18 cellular contexts compared by ENCODE assay signal in the genomic region with DNA sequence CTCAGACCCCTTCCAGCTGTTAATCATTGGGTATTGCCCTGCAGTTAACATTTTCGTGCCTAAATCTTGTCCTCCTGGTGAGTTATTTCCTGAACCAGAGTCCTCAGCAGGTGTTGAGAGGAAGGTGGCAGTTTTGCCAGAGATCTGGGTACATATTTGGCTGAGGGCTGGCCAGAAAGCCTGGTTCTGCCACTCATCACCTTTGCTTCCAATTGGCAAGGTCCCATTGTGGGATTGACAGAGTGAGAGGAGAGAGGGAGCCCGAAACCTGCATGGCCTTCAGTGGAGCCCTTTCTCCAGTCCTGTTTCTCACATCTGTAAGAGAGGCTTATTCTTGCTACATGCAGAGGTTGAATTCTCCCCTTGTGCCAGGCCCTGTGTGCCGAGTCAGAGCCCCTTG. TPM values are rescaled to one million over a fixed set of nuclear protein-coding genes. Genes with fewer than 3 reads are reported as not detected.
DNase-seq lines count a peak whose midpoint lies in the region; ATAC-seq and TF ChIP-seq lines count a peak whose summit lies in the region.
"Had no signal": no experiment of that assay in that cellular context is flagged by ENCODE, and none has a peak within 500 bp of the region (broad histone marks: within the 10 kb centered on the region; RNA-seq: fewer than 3 reads in every experiment).

No MANE protein-coding gene starts in this region.

- no peak overlapping the region for H3K4me3 Mint-ChIP-seq in endodermal cell
- H3K4me3 Mint-ChIP-seq: B cell had no signal

- ATAC-seq in right lobe of liver = peak; percentile 82 to 93 (median 87)

- no peaks in the 10 kb centered on the region for H3K9me3 Mint-ChIP-seq in endodermal cell

- H3K27ac ChIP-seq in endodermal cell (ENCODE audit: low read depth, low read length) (no peak overlapping the region), right lobe of liver (peak overlapping the region in 2 of 3 donors; percentile 42 to 85), thyroid gland (peak overlapping the region; percentile 34 to 65 (median 48)), Peyer's patch (no peak overlapping the region)

- TF ChIP-seq POLR2A in right lobe of liver (IDR thresholded peaks at IDR 0.05) = no peak
- TF ChIP-seq POLR2A in thyroid gland (IDR thresholded peaks at IDR 0.05) = no peak
- no peak for TF ChIP-seq POLR2A in Peyer's patch (IDR thresholded peaks at IDR 0.05)

- WGBS in endodermal cell (ENCODE audit: insufficient coverage in 1 of 2, insufficient read length in 1 of 2), 2 experiments = 80 to 83% methylated on average over 1 to 3 of the region's 3 CpGs
- WGBS in right lobe of liver (ENCODE audit: insufficient coverage, low coverage, low lambda C conversion rate, missing lambda C conversion rate) = 25% methylated on average over 2 of the region's 3 CpGs
- WGBS in thyroid gland, 2 donors = 68 to 81% methylated on average over 3 of the region's 3 CpGs

- intact Hi-C loops in right lobe of liver (cut with DNase I) (no loop called here), thyroid gland (cut with DNase I) (no loop called here)

- H3K4me3 ChIP-seq in endodermal cell (ENCODE audit: low read length) = no peak overlapping the region
- H3K4me3 ChIP-seq in right lobe of liver = no peak overlapping the region
- H3K4me3 ChIP-seq in thyroid gland (replicated peaks in 1 of 3) = no peak overlapping the region
- no peak overlapping the region for H3K4me3 ChIP-seq in Peyer's patch

- H3K9me3 ChIP-seq in endodermal cell (ENCODE audit: control insufficient read depth, low read length) (no peaks in the 10 kb centered on the region), right lobe of liver (no peaks in the 10 kb centered on the region), thyroid gland (no peaks in the 10 kb centered on the region), Peyer's patch (no peaks in the 10 kb centered on the region)
- H3K9me3 ChIP-seq: SK-N-SH had no signal

- peak; percentile 6 for DNase-seq in NCI-H69 (lab: John Stamatoyannopoulos, UW)
- peak; percentile 52 for DNase-seq in endodermal cell
- peak in 2 of 3 donors; percentile 59 to 82 for DNase-seq in right lobe of liver
- peak; percentile 59 to 66 for DNase-seq in thyroid gland
- DNase-seq in Peyer's patch = no peak
- DNase-seq in NOMO-1 treated with DMSO at 0.1 percent for 48 hours (lab: John Stamatoyannopoulos, UW; ENCODE audit: unreplicated experiment) = no peak
- no peak for DNase-seq in activated CD4-positive, alpha-beta T cell treated with anti-CD3 and anti-CD28 coated beads, Interleukin-2, amount 50 U/mL, for 4 hours
- DNase-seq: activated CD4-positive, alpha-beta T cell treated with anti-CD3 and anti-CD28 coated beads for 48 hours; Calu3; GF-D8; midbrain; MM.1S; NCI-H187 treated with DMSO at 0.1 percent for 48 hours; NCI-H446 treated with DMSO at 0.1 percent for 48 hours; OCI-M1; SK-N-SH; stimulated activated CD4-positive, alpha-beta T cell treated with anti-CD3 and anti-CD28 coated beads, Interleukin-2, amount 100 ng/mL, for 48 hours had no signal

- H3K4me1 ChIP-seq in endodermal cell (ENCODE audit: control insufficient read depth, insufficient read depth, low read length) (peaks cover 3% of the 10 kb centered on the region), right lobe of liver (peaks cover 0 to 35% (median 10%) of the 10 kb centered on the region in 4 donors), thyroid gland (peaks cover 14 to 33% of the 10 kb centered on the region in 2 donors), Peyer's patch (peaks cover 0 to 4% (median 1%) of the 10 kb centered on the region in 4 donors)

- H3K27me3 Mint-ChIP-seq in endodermal cell (ENCODE audit: insufficient read depth) = no peaks in the 10 kb centered on the region
- H3K27me3 Mint-ChIP-seq: B cell had no signal

- peaks cover 18% of the 10 kb centered on the region for H3K4me1 Mint-ChIP-seq in endodermal cell
- H3K4me1 Mint-ChIP-seq: B cell had no signal

- no peak overlapping the region for H3K27ac Mint-ChIP-seq in endodermal cell
- H3K27ac Mint-ChIP-seq: B cell had no signal

- TF ChIP-seq CTCF in endodermal cell (conservative IDR thresholded peaks at IDR 0.05) (no peak), right lobe of liver (IDR thresholded peaks at IDR 0.05) (no peak), thyroid gland (IDR thresholded peaks at IDR 0.05) (no peak), Peyer's patch (IDR thresholded peaks at IDR 0.05) (no peak)

- H3K36me3 ChIP-seq in endodermal cell (ENCODE audit: control insufficient read depth, insufficient read depth, low read length) = no peaks in the 10 kb centered on the region
- no peaks in the 10 kb centered on the region for H3K36me3 ChIP-seq in right lobe of liver
- no peaks in the 10 kb centered on the region for H3K36me3 ChIP-seq in thyroid gland
- no peaks in the 10 kb centered on the region for H3K36me3 ChIP-seq in Peyer's patch

- no peak overlapping the region for H3K9ac ChIP-seq in endodermal cell (ENCODE audit: extremely low read depth, low read length, poor library complexity, severe bottlenecking)
- H3K9ac ChIP-seq: SK-N-SH had no signal

- H3K36me3 Mint-ChIP-seq in endodermal cell (ENCODE audit: low read depth) = no peaks in the 10 kb centered on the region

- H3K27me3 ChIP-seq in endodermal cell (ENCODE audit: control insufficient read depth, insufficient read depth, low read length, poor library complexity, severe bottlenecking) (no peaks in the 10 kb centered on the region), right lobe of liver (no peaks in the 10 kb centered on the region), thyroid gland (no peaks in the 10 kb centered on the region), Peyer's patch (no peaks in the 10 kb centered on the region)

RNA-seq across cellular contexts. Expression of a gene that starts 8.9 kb away (rescaled TPM):
- 100 to 1,000 TPM; 373 to 472 TPM for total RNA-seq in endodermal cell
- 576 TPM for polyA plus RNA-seq in endodermal cell (2013, experiment 1 of 2)
- 503 TPM for polyA plus RNA-seq in endodermal cell (2013, experiment 2 of 2)
- 100 to 1,000 TPM in 5 of 6 experiments, 10 to 100 TPM in 1; 98.9 to 257 (median 146) TPM for total RNA-seq in right lobe of liver
- 100 to 1,000 TPM; 468 to 962 (median 800) TPM for total RNA-seq in thyroid gland
- 100 to 1,000 TPM; 130 to 171 (median 145) TPM for total RNA-seq in Peyer's patch

Comparison
In these comparisons a context has a peak if more than half of its experiments do, and no peak if none do; other contexts are left out.
1. DNase-seq: peak in NCI-H69 (single experiment), endodermal cell (single experiment), right lobe of liver (2 of 3) and thyroid gland (2 of 2); none in Peyer's patch (0 of 3), NOMO-1 treated with DMSO at 0.1 percent for 48 hours (single experiment) and activated CD4-positive, alpha-beta T cell treated with anti-CD3 and anti-CD28 coated beads, Interleukin-2, amount 50 U/mL, for 4 hours (0 of 2).
2. H3K27ac ChIP-seq: peak in right lobe of liver (2 of 3) and thyroid gland (3 of 3); none in endodermal cell (single experiment) and Peyer's patch (0 of 4).